Comparison of ENCODE assay signal across 24 cellular contexts in genomic region chr4:136725286-136726081, GRCh38.
"Had no signal": no experiment of that assay in that cellular context is flagged by ENCODE, and none has a peak within 500 bp of the region (broad histone marks: within the 10 kb centered on the region; RNA-seq: fewer than 3 reads in every experiment).

No MANE protein-coding gene starts in this region.

- H3K4me3 Mint-ChIP-seq: activated CD4-positive, alpha-beta memory T cell treated with anti-CD3 and anti-CD28 coated beads for 36 hours; activated naive CD4-positive, alpha-beta T cell treated with anti-CD3 and anti-CD28 coated beads, Interleukin-2, amount 50 U/mL, for 24 hours; activated naive CD8-positive, alpha-beta T cell treated with anti-CD3 and anti-CD28 coated beads, Interleukin-2, amount 50 U/mL, for 24 hours; activated T-cell treated with anti-CD3 and anti-CD28 coated beads, Interleukin-2, amount 50 U/mL, for 24 hours; activated T-helper 17 cell treated with anti-CD3 and anti-CD28 coated beads, Interleukin-2, amount 50 U/mL, for 72 hours; nephron; stimulated activated naive B cell treated with anti-CD40 and anti-IgM and Interleukin-4, amounts not matched to agents 10 μg/mL and 1 μg/mL and 100 μg/mL, for 72 hours had no signal

- H3K4me1 Mint-ChIP-seq: activated naive CD4-positive, alpha-beta T cell treated with anti-CD3 and anti-CD28 coated beads, Interleukin-2, amount 50 U/mL, for 24 hours; activated naive CD8-positive, alpha-beta T cell treated with anti-CD3 and anti-CD28 coated beads, Interleukin-2, amount 50 U/mL, for 24 hours; activated T-helper 17 cell treated with anti-CD3 and anti-CD28 coated beads, Interleukin-2, amount 50 U/mL, for 72 hours; nephron; stimulated activated naive B cell treated with anti-CD40 and anti-IgM and Interleukin-4, amounts not matched to agents 10 μg/mL and 1 μg/mL and 100 μg/mL, for 72 hours had no signal

- H3K27ac ChIP-seq: hepatocyte, suprapubic skin, tibial artery, VCaP had no signal

- H3K27me3 ChIP-seq: hepatocyte, suprapubic skin, tibial artery had no signal

- H3K27me3 Mint-ChIP-seq: activated CD4-positive, alpha-beta memory T cell treated with anti-CD3 and anti-CD28 coated beads for 36 hours; activated naive CD4-positive, alpha-beta T cell treated with anti-CD3 and anti-CD28 coated beads, Interleukin-2, amount 50 U/mL, for 24 hours; activated naive CD8-positive, alpha-beta T cell treated with anti-CD3 and anti-CD28 coated beads, Interleukin-2, amount 50 U/mL, for 24 hours; activated T-cell treated with anti-CD3 and anti-CD28 coated beads, Interleukin-2, amount 50 U/mL, for 24 hours; activated T-helper 17 cell treated with anti-CD3 and anti-CD28 coated beads, Interleukin-2, amount 50 U/mL, for 72 hours; progenitor cell of endocrine pancreas; stimulated activated naive B cell treated with anti-CD40 and anti-IgM and Interleukin-4, amounts not matched to agents 10 μg/mL and 1 μg/mL and 100 μg/mL, for 72 hours had no signal

- H3K4me1 ChIP-seq: suprapubic skin, tibial artery had no signal

- H3K9me3 ChIP-seq: suprapubic skin, tibial artery had no signal

- H3K36me3 Mint-ChIP-seq: activated CD4-positive, alpha-beta memory T cell treated with anti-CD3 and anti-CD28 coated beads for 36 hours; activated naive CD4-positive, alpha-beta T cell treated with anti-CD3 and anti-CD28 coated beads, Interleukin-2, amount 50 U/mL, for 24 hours; stimulated activated naive B cell treated with anti-CD40 and anti-IgM and Interleukin-4, amounts not matched to agents 10 μg/mL and 1 μg/mL and 100 μg/mL, for 72 hours had no signal

- H3K36me3 ChIP-seq: suprapubic skin, tibial artery had no signal

- DNase-seq: activated CD4-positive, alpha-beta memory T cell treated with anti-CD3 and anti-CD28 coated beads for 36 hours; activated CD4-positive, alpha-beta T cell treated with anti-CD3 and anti-CD28 coated beads for 48 hours; activated CD8-positive, alpha-beta memory T cell treated with anti-CD3 and anti-CD28 coated beads, Interleukin-2, amount 50 U/mL, for 48 hours; activated gamma-delta T cell treated with Interleukin-2 at 50 U/mL for 16 hours; activated naive CD8-positive, alpha-beta T cell treated with anti-CD3 and anti-CD28 coated beads, Interleukin-2, amount 50 U/mL, for 24 hours; activated T-cell treated with anti-CD3 and anti-CD28 coated beads, Interleukin-2, amount 50 U/mL, for 24 hours; anterior cingulate cortex; caudate nucleus; dermis blood vessel endothelial cell; effector CD4-positive, alpha-beta T cell; left cardiac atrium; left ventricle myocardium superior; stimulated activated CD4-positive, alpha-beta T cell treated with anti-CD3 and anti-CD28 coated beads, Interleukin-2, amount 100 ng/mL, for 24 hours; stimulated activated naive B cell treated with anti-CD40 and anti-IgM and Interleukin-4, amounts not matched to agents 10 μg/mL and 1 μg/mL and 100 μg/mL, for 72 hours; tibial artery had no signal

- H3K4me3 ChIP-seq: hepatocyte, smooth muscle cell, suprapubic skin, tibial artery had no signal

- H3K27ac Mint-ChIP-seq: activated CD4-positive, alpha-beta memory T cell treated with anti-CD3 and anti-CD28 coated beads for 36 hours; activated naive CD4-positive, alpha-beta T cell treated with anti-CD3 and anti-CD28 coated beads, Interleukin-2, amount 50 U/mL, for 24 hours; activated naive CD8-positive, alpha-beta T cell treated with anti-CD3 and anti-CD28 coated beads, Interleukin-2, amount 50 U/mL, for 24 hours; activated T-cell treated with anti-CD3 and anti-CD28 coated beads, Interleukin-2, amount 50 U/mL, for 24 hours; activated T-helper 17 cell treated with anti-CD3 and anti-CD28 coated beads, Interleukin-2, amount 50 U/mL, for 72 hours; nephron; progenitor cell of endocrine pancreas; stimulated activated naive B cell treated with anti-CD40 and anti-IgM and Interleukin-4, amounts not matched to agents 10 μg/mL and 1 μg/mL and 100 μg/mL, for 72 hours had no signal

- ATAC-seq: activated naive CD8-positive, alpha-beta T cell treated with anti-CD3 and anti-CD28 coated beads, Interleukin-2, amount 50 U/mL, for 24 hours; activated T-helper 17 cell treated with anti-CD3 and anti-CD28 coated beads, Interleukin-2, amount 50 U/mL, for 72 hours; left cardiac atrium; left ventricle myocardium superior; sciatic nerve; stimulated activated naive B cell treated with anti-CD40 and anti-IgM and Interleukin-4, amounts not matched to agents 10 μg/mL and 1 μg/mL and 100 μg/mL, for 72 hours had no signal
